In the genomic region with DNA sequence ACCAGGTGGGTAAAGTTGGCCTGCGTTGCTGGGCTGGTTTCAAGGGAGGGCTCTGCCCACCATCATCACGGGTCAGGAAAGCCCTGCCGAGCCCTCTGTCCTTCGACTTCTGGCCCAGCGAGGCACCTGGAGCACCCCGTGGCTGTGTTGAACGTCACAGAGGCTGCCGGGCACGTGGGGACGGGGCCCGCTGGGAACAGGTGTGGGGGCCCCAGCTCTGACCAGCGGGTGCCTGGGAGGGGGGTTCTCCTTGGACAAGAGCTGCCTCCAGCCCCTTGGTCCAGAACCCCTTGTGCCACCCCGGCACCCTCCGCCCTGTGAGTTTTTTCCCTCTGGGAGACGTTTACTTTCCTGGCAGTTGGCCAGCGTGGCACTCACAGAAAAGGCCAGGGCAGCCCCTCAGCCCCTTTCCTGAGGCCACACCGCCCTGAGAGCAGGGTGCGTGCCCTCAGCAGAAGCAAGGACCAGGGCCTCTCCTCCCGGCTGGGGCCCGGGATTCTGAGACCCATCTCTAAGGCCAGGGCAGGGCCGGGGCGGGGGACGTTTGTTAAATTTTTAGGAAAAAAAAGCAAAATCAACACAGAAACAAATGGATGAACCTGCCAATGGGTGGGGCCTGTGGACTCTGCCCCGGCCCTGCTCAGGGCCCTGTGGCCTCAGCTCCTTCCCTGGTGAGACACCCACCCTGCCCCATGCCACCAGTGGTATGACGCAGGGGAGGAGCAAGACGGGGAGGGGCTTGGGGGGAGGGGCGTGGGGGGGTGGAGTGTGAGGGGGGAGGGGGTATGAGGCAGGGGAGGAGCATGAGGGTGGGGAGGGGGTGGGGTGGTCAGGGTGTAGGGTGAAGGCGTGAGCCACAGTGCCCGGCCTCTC, we compare ENCODE assay signal across 1 cellular context.
TF ChIP-seq lines count a peak whose summit lies in the region.

No MANE protein-coding gene starts in this region.

TF ChIP-seq in IMR-90, 13 proteins besides CTCF, POLR2A, EP300 and RAD21:
- TF ChIP-seq MAFK (IDR thresholded peaks at IDR 0.05; ENCODE audit: low read depth, low read length) (no peak), NFE2L2 (IDR thresholded peaks at IDR 0.05; ENCODE audit: low read depth, low read length) (no peak), MXI1 (IDR thresholded peaks at IDR 0.05; ENCODE audit: borderline replicate concordance, low read depth, low read length) (no peak), CHD1 (IDR thresholded peaks at IDR 0.05; ENCODE audit: low read depth, low read length) (no peak), BHLHE40 (IDR thresholded peaks at IDR 0.05; ENCODE audit: low read depth, low read length) (no peak), USF2 (IDR thresholded peaks at IDR 0.05; ENCODE audit: low read depth, low read length) (no peak), FOS (IDR thresholded peaks at IDR 0.05; ENCODE audit: low read depth, low read length) (no peak), MAZ (IDR thresholded peaks at IDR 0.05; ENCODE audit: borderline replicate concordance, low read depth, low read length) (no peak), CEBPB (IDR thresholded peaks at IDR 0.05; ENCODE audit: low read depth, low read length) (no peak), RCOR1 (IDR thresholded peaks at IDR 0.05; ENCODE audit: insufficient replicate concordance, low read length) (no peak)
- TF ChIP-seq, protein P1, sequence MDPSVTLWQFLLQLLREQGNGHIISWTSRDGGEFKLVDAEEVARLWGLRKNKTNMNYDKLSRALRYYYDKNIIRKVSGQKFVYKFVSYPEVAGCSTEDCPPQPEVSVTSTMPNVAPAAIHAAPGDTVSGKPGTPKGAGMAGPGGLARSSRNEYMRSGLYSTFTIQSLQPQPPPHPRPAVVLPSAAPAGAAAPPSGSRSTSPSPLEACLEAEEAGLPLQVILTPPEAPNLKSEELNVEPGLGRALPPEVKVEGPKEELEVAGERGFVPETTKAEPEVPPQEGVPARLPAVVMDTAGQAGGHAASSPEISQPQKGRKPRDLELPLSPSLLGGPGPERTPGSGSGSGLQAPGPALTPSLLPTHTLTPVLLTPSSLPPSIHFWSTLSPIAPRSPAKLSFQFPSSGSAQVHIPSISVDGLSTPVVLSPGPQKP (IDR thresholded peaks at IDR 0.05; ENCODE audit: borderline replicate concordance, low read depth, low read length), result no peak
TF ChIP-seq in IMR-90: peak in this region for 0.
